Comparison of ENCODE assay signal across 14 cellular contexts in genomic region chr1:30014031-30014430, GRCh38.
DNase-seq lines count a peak whose midpoint lies in the region; ATAC-seq and TF ChIP-seq lines count a peak whose summit lies in the region.
"Had no signal": no experiment of that assay in that cellular context is flagged by ENCODE, and none has a peak within 500 bp of the region (broad histone marks: within the 10 kb centered on the region; RNA-seq: fewer than 3 reads in every experiment).

No MANE protein-coding gene starts in this region.

- H3K9ac ChIP-seq in colonic mucosa (ENCODE audit: low read depth in 2 of 2, low read length in 2 of 2): no peak overlapping the region

- DNase-seq in Ammon's horn (ENCODE audit: low spot score) (peak; percentile 7), NCI-H524 (lab: John Stamatoyannopoulos, UW) (peak; percentile 10 to 63), colonic mucosa (peak; percentile 5), pons (ENCODE audit: low spot score) (peak; percentile 30), NCI-H2081 (lab: John Stamatoyannopoulos, UW) (no peak), NCI-H510A (lab: John Stamatoyannopoulos, UW) (no peak)
- DNase-seq: BE2C; CD4-positive, alpha-beta memory T cell; DND-41; GF-D8 had no signal

- no peaks in the 10 kb centered on the region for H3K27me3 ChIP-seq in colonic mucosa
- H3K27me3 ChIP-seq: BE2C had no signal

- H3K36me3 ChIP-seq in colonic mucosa: no peaks in the 10 kb centered on the region
- H3K36me3 ChIP-seq: BE2C had no signal

- intact Hi-C loops in colonic mucosa (cut with DNase I): no loop called here

- TF ChIP-seq CTCF in colonic mucosa (IDR thresholded peaks at IDR 0.05): no peak

- no peak for ATAC-seq in GM21825 (IDR thresholded peaks at IDR 0.05; ENCODE audit: unreplicated experiment)
- ATAC-seq: HCT116, HepG2 had no signal

- H3K9me3 ChIP-seq in colonic mucosa: no peaks in the 10 kb centered on the region
- H3K9me3 ChIP-seq: BE2C had no signal

- H3K27ac ChIP-seq in colonic mucosa: no peak overlapping the region
- H3K27ac ChIP-seq: C4-2B had no signal

- no peaks in the 10 kb centered on the region for H3K4me1 ChIP-seq in colonic mucosa
- H3K4me1 ChIP-seq: BE2C had no signal

- H3K4me3 ChIP-seq in colonic mucosa: no peak overlapping the region

Comparison
In these comparisons a context has a peak if more than half of its experiments do, and no peak if none do; other contexts are left out.
1. DNase-seq: peak in Ammon's horn (single experiment), NCI-H524 (2 of 2), colonic mucosa (single experiment) and pons (single experiment); none in NCI-H2081 (0 of 2) and NCI-H510A (single experiment).